Comparison of ENCODE assay signal across 13 cellular contexts in genomic region chr15:88613074-88613944, GRCh38. TPM values are rescaled to one million over a fixed set of nuclear protein-coding genes. Genes with fewer than 3 reads are reported as not detected.
A peak's percentile ranks its signal among the peaks of the same experiment; 100 is the strongest.
DNase-seq lines count a peak whose midpoint lies in the region; ATAC-seq, FAIRE-seq and TF ChIP-seq lines count a peak whose summit lies in the region.
"Had no signal": no experiment of that assay in that cellular context is flagged by ENCODE, and none has a peak within 500 bp of the region (broad histone marks: within the 10 kb centered on the region; RNA-seq: fewer than 3 reads in every experiment).

No MANE protein-coding gene starts in this region.

- in situ Hi-C loops in ACHN (cut with HindIII; ENCODE audit: low pct_ligation_motif_present, low pct_unique_long_range_greater_than_20kb, low sequenced_read_pairs) = no loop called here

- intact Hi-C loops in upper lobe of right lung (cut with DNase I) = no loop called here
- intact Hi-C loops in uterus (cut with DNase I; ENCODE audit: low total_unique reads) = no loop called here

- TF ChIP-seq CTCF in upper lobe of right lung (IDR thresholded peaks at IDR 0.05) = no peak
- TF ChIP-seq CTCF in uterus (IDR thresholded peaks at IDR 0.05) = no peak

- no peaks in the 10 kb centered on the region for H3K4me1 ChIP-seq in upper lobe of right lung
- H3K4me1 ChIP-seq in uterus = no peaks in the 10 kb centered on the region

- no peaks in the 10 kb centered on the region for H3K36me3 ChIP-seq in H7 (replicated peaks; ENCODE audit: control insufficient read depth, insufficient read depth, low read length)
- H3K36me3 ChIP-seq in upper lobe of right lung = no peaks in the 10 kb centered on the region
- H3K36me3 ChIP-seq in uterus = no peaks in the 10 kb centered on the region
- H3K36me3 ChIP-seq: SJCRH30 had no signal

- no peak for ATAC-seq in upper lobe of right lung
- ATAC-seq in GM21786 (IDR thresholded peaks at IDR 0.05; ENCODE audit: unreplicated experiment) = no peak

- TF ChIP-seq POLR2A in uterus (IDR thresholded peaks at IDR 0.05) = no peak

- H3K4me3 ChIP-seq in H7 (ENCODE audit: insufficient read depth, low read depth, low read length) (no peak overlapping the region), upper lobe of right lung (no peak overlapping the region), uterus (no peak overlapping the region)

- DNase-seq in ACHN = peak; percentile 34
- DNase-seq in H7 = peak; percentile 62
- DNase-seq in RCC 7860 (ENCODE audit: low spot score) = peak; percentile 50
- peak; percentile 94 for DNase-seq in iPS DF 4.7 (ENCODE audit: extremely low read depth, low spot score)
- no peak for DNase-seq in NCI-H2081 (lab: John Stamatoyannopoulos, UW)
- no peak for DNase-seq in upper lobe of right lung
- no peak for DNase-seq in uterus
- DNase-seq: activated gamma-delta T cell, NCI-H1694, SJCRH30, T-helper 2 cell had no signal

- no peak for FAIRE-seq in RCC 7860 (lab: Jason Lieb, UNC)
- FAIRE-seq: G401.6 had no signal

- H3K27me3 ChIP-seq in H7 (ENCODE audit: control insufficient read depth, insufficient read depth, low read length) (no peaks in the 10 kb centered on the region; the same call in 1 of the 2 replicates), upper lobe of right lung (no peaks in the 10 kb centered on the region), uterus (no peaks in the 10 kb centered on the region)
- H3K27me3 ChIP-seq: SJCRH30 had no signal

- H3K9me3 ChIP-seq in upper lobe of right lung (no peaks in the 10 kb centered on the region), uterus (no peaks in the 10 kb centered on the region)
- H3K9me3 ChIP-seq: SJCRH30 had no signal

- no peak overlapping the region for H3K27ac ChIP-seq in upper lobe of right lung
- H3K27ac ChIP-seq in uterus = no peak overlapping the region

RNA-seq across cellular contexts. Expression of gene AEN, which starts 7.8 kb away (rescaled TPM):
- total RNA-seq in H7 (2014; rRNA removed; shearing (Covaris generic)) = 60.7 and 64.8 TPM in 2 replicates
- total RNA-seq in upper lobe of right lung (34.6 TPM), uterus (10 to 100 TPM in 1 of 4 donors, 1 to 10 TPM in 3; 1.0 to 20.2 (median 6.0) TPM)

RNA-seq across cellular contexts. Expression of gene ISG20, which starts 25.5 kb away (rescaled TPM):
- total RNA-seq in H7 (2014; rRNA removed; shearing (Covaris generic)) = 0.14 and 3.4 TPM in 2 replicates
- total RNA-seq in upper lobe of right lung = 34.9 TPM
- 10 to 100 TPM in 3 of 4 donors, 1 to 10 TPM in 1; 3.9 to 35.9 (median 13.2) TPM for total RNA-seq in uterus

Comparison
In these comparisons a context has a peak if more than half of its experiments do, and no peak if none do; other contexts are left out.
1. DNase-seq: peak in ACHN (single experiment), H7 (single experiment), RCC 7860 (single experiment) and iPS DF 4.7 (single experiment); none in NCI-H2081 (0 of 2), upper lobe of right lung (single experiment) and uterus (0 of 2).